In genomic region chr9:39663713-39664112, GRCh38 we compare ENCODE assay signal across 8 cellular contexts.
ATAC-seq lines count a peak whose summit lies in the region.

No MANE protein-coding gene starts in this region.

- ATAC-seq in GM18498 (IDR thresholded peaks at IDR 0.05; ENCODE audit: unreplicated experiment) (peak; percentile 91), GM18870 (IDR thresholded peaks at IDR 0.05; ENCODE audit: unreplicated experiment) (peak; percentile 94), GM19455 (IDR thresholded peaks at IDR 0.05; ENCODE audit: unreplicated experiment) (peak; percentile 48), GM21529 (IDR thresholded peaks at IDR 0.05; ENCODE audit: unreplicated experiment) (peak; percentile 73), HG02759 (IDR thresholded peaks at IDR 0.05; ENCODE audit: unreplicated experiment) (peak; percentile 57), HG03039 (IDR thresholded peaks at IDR 0.05; ENCODE audit: unreplicated experiment) (peak; percentile 65), HG03342 (IDR thresholded peaks at IDR 0.05; ENCODE audit: unreplicated experiment) (peak; percentile 86), HG03575 (IDR thresholded peaks at IDR 0.05; ENCODE audit: extremely low read depth, insufficient number of reproducible peaks, low FRiP score, unreplicated experiment) (peak; percentile 55)

Comparison
In these comparisons a context has a peak if more than half of its experiments do, and no peak if none do; other contexts are left out.
1. Peak in every context shown above with its lines: ATAC-seq.